ENCODE assay signal across 33 cellular contexts in the genomic region with DNA sequence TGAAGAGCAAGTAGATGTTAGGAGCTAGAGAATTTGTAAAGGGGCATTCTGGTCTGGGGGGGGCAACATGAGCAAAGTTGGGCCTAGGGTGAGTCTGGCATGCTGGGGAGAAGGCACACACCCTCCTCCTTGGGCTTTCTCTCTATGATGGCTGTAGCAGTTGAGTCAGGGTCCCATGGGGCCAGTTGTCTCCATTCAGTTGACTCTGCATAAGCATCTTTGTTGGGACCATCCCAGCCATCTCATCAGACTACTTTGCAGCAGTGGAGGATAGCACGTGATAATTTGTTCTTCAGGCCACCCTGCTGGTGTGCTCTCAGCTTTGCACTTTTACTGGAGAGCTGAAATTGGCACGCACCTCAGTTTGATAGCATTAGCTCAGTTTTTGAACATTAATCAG. TPM values are rescaled to one million over a fixed set of nuclear protein-coding genes. Genes with fewer than 3 reads are reported as not detected.
"Had no signal": no experiment of that assay in that cellular context is flagged by ENCODE, and none has a peak within 500 bp of the region (broad histone marks: within the 10 kb centered on the region; RNA-seq: fewer than 3 reads in every experiment).

No MANE protein-coding gene starts in this region.

- H3K36me3 ChIP-seq: ascending aorta, breast epithelium, esophagus squamous epithelium, gastrocnemius medialis had no signal

- H3K4me1 ChIP-seq: breast epithelium, esophagus squamous epithelium, foreskin keratinocyte, gastrocnemius medialis had no signal

- H3K27me3 Mint-ChIP-seq: activated CD4-positive, alpha-beta T cell treated with anti-CD3 and anti-CD28 coated beads, Interleukin-2, amount 10 ng/mL, durations not matched to agents 7 days and 5 days; activated naive CD4-positive, alpha-beta T cell treated with anti-CD3 and anti-CD28 coated beads, Interleukin-2, amount 10 ng/mL, durations not matched to agents 7 days and 5 days had no signal

- ATAC-seq: effector memory CD8-positive, alpha-beta T cell; foreskin keratinocyte; gastrocnemius medialis; WTC11 had no signal

- H3K27ac Mint-ChIP-seq: activated CD4-positive, alpha-beta memory T cell treated with anti-CD3 and anti-CD28 coated beads, Interleukin-2, amount 10 ng/mL, durations not matched to agents 7 days and 5 days; activated CD4-positive, alpha-beta T cell treated with anti-CD3 and anti-CD28 coated beads, Interleukin-2, amount 10 ng/mL, durations not matched to agents 7 days and 5 days; activated naive CD4-positive, alpha-beta T cell treated with anti-CD3 and anti-CD28 coated beads, Interleukin-2, amount 10 ng/mL, durations not matched to agents 7 days and 5 days; activated naive CD8-positive, alpha-beta T cell treated with anti-CD3 and anti-CD28 coated beads, Interleukin-2, amount 10 ng/mL, durations not matched to agents 7 days and 5 days; activated T-cell treated with anti-CD3 and anti-CD28 coated beads, Interleukin-2, amount 50 U/mL, for 24 hours; activated T-cell treated with anti-CD3 and anti-CD28 coated beads, Interleukin-2, amount 50 U/mL, for 72 hours; brain; effector memory CD8-positive, alpha-beta T cell; WTC11 had no signal

- H3K9me3 Mint-ChIP-seq: activated CD4-positive, alpha-beta memory T cell treated with anti-CD3 and anti-CD28 coated beads, Interleukin-2, amount 10 ng/mL, durations not matched to agents 7 days and 5 days; activated CD4-positive, alpha-beta T cell treated with anti-CD3 and anti-CD28 coated beads, Interleukin-2, amount 10 ng/mL, durations not matched to agents 7 days and 5 days; activated naive CD4-positive, alpha-beta T cell treated with anti-CD3 and anti-CD28 coated beads, Interleukin-2, amount 10 ng/mL, durations not matched to agents 7 days and 5 days; activated naive CD4-positive, alpha-beta T cell treated with anti-CD3 and anti-CD28 coated beads, Interleukin-2, amount 50 U/mL, for 72 hours; activated naive CD8-positive, alpha-beta T cell treated with anti-CD3 and anti-CD28 coated beads, Interleukin-2, amount 10 ng/mL, durations not matched to agents 7 days and 5 days; activated T-cell treated with anti-CD3 and anti-CD28 coated beads, Interleukin-2, amount 50 U/mL, for 24 hours; central memory CD8-positive, alpha-beta T cell; effector memory CD8-positive, alpha-beta T cell; WTC11 had no signal

- H3K36me3 Mint-ChIP-seq: activated naive CD4-positive, alpha-beta T cell treated with anti-CD3 and anti-CD28 coated beads, Interleukin-2, amount 10 ng/mL, durations not matched to agents 7 days and 5 days; activated naive CD4-positive, alpha-beta T cell treated with anti-CD3 and anti-CD28 coated beads, Interleukin-2, amount 50 U/mL, for 72 hours; activated naive CD8-positive, alpha-beta T cell treated with anti-CD3 and anti-CD28 coated beads, Interleukin-2, amount 10 ng/mL, durations not matched to agents 7 days and 5 days; brain; WTC11 had no signal

- DNase-seq: activated CD4-positive, alpha-beta memory T cell treated with anti-CD3 and anti-CD28 coated beads, Interleukin-2, amount 10 ng/mL, durations not matched to agents 7 days and 5 days; activated CD4-positive, alpha-beta T cell treated with anti-CD3 and anti-CD28 coated beads for 1 hour; activated CD4-positive, alpha-beta T cell treated with anti-CD3 and anti-CD28 coated beads for 4 hours; activated CD4-positive, alpha-beta T cell treated with anti-CD3 and anti-CD28 coated beads, Interleukin-2, amount 10 ng/mL, durations not matched to agents 7 days and 5 days; activated CD4-positive, alpha-beta T cell treated with anti-CD3 and anti-CD28 coated beads, Interleukin-2, amount 50 U/mL, for 4 hours; activated CD8-positive, alpha-beta memory T cell treated with anti-CD3 and anti-CD28 coated beads, Interleukin-2, amount 50 U/mL, for 48 hours; activated gamma-delta T cell; activated naive CD4-positive, alpha-beta T cell; activated naive CD4-positive, alpha-beta T cell treated with anti-CD3 and anti-CD28 coated beads, Interleukin-2, amount 10 ng/mL, durations not matched to agents 7 days and 5 days; activated naive CD8-positive, alpha-beta T cell treated with anti-CD3 and anti-CD28 coated beads, Interleukin-2, amount 10 ng/mL, durations not matched to agents 7 days and 5 days; activated T-cell treated with anti-CD3 and anti-CD28 coated beads for 4 hours; activated T-cell treated with anti-CD3 and anti-CD28 coated beads, Interleukin-2, amount 50 U/mL, for 24 hours; activated T-cell treated with anti-CD3 and anti-CD28 coated beads, Interleukin-2, amount 50 U/mL, for 72 hours; cortex of kidney; dermis blood vessel endothelial cell; effector CD4-positive, alpha-beta T cell; effector memory CD8-positive, alpha-beta T cell; esophagus squamous epithelium; foreskin keratinocyte; gastrocnemius medialis; glutamatergic neuron; T-helper 2 cell had no signal

- H3K4me1 Mint-ChIP-seq: activated CD4-positive, alpha-beta memory T cell treated with anti-CD3 and anti-CD28 coated beads, Interleukin-2, amount 10 ng/mL, durations not matched to agents 7 days and 5 days; activated CD4-positive, alpha-beta T cell treated with anti-CD3 and anti-CD28 coated beads, Interleukin-2, amount 10 ng/mL, durations not matched to agents 7 days and 5 days; activated naive CD4-positive, alpha-beta T cell treated with anti-CD3 and anti-CD28 coated beads, Interleukin-2, amount 10 ng/mL, durations not matched to agents 7 days and 5 days; activated naive CD8-positive, alpha-beta T cell treated with anti-CD3 and anti-CD28 coated beads, Interleukin-2, amount 10 ng/mL, durations not matched to agents 7 days and 5 days; central memory CD8-positive, alpha-beta T cell; WTC11 had no signal

- H3K27ac ChIP-seq: breast epithelium, epithelial cell of prostate, esophagus squamous epithelium, foreskin keratinocyte, gastrocnemius medialis, VCaP had no signal

- H3K4me3 ChIP-seq: ascending aorta, breast epithelium, esophagus squamous epithelium, gastrocnemius medialis had no signal

- H3K9me3 ChIP-seq: gastrocnemius medialis had no signal

- FAIRE-seq: endothelial cell of umbilical vein, TTC549 had no signal

- H3K4me3 Mint-ChIP-seq: activated CD4-positive, alpha-beta memory T cell treated with anti-CD3 and anti-CD28 coated beads, Interleukin-2, amount 10 ng/mL, durations not matched to agents 7 days and 5 days; activated CD4-positive, alpha-beta T cell treated with anti-CD3 and anti-CD28 coated beads, Interleukin-2, amount 10 ng/mL, durations not matched to agents 7 days and 5 days; activated naive CD4-positive, alpha-beta T cell treated with anti-CD3 and anti-CD28 coated beads, Interleukin-2, amount 10 ng/mL, durations not matched to agents 7 days and 5 days; activated naive CD8-positive, alpha-beta T cell treated with anti-CD3 and anti-CD28 coated beads, Interleukin-2, amount 10 ng/mL, durations not matched to agents 7 days and 5 days; activated T-cell treated with anti-CD3 and anti-CD28 coated beads, Interleukin-2, amount 50 U/mL, for 24 hours; activated T-cell treated with anti-CD3 and anti-CD28 coated beads, Interleukin-2, amount 50 U/mL, for 72 hours; brain; central memory CD8-positive, alpha-beta T cell; effector memory CD8-positive, alpha-beta T cell; WTC11 had no signal

- H3K27me3 ChIP-seq: ascending aorta, breast epithelium, esophagus squamous epithelium, gastrocnemius medialis had no signal

RNA-seq across cellular contexts. Expression of a gene that starts 55.2 kb away (rescaled TPM):
- total RNA-seq: activated CD4-positive, alpha-beta memory T cell treated with anti-CD3 and anti-CD28 coated beads, Interleukin-2, amount 10 ng/mL, durations not matched to agents 7 days and 5 days; activated CD4-positive, alpha-beta T cell treated with anti-CD3 and anti-CD28 coated beads, Interleukin-2, amount 10 ng/mL, durations not matched to agents 7 days and 5 days; activated naive CD4-positive, alpha-beta T cell treated with anti-CD3 and anti-CD28 coated beads, Interleukin-2, amount 50 U/mL, for 72 hours; activated naive CD8-positive, alpha-beta T cell treated with anti-CD3 and anti-CD28 coated beads, Interleukin-2, amount 10 ng/mL, durations not matched to agents 7 days and 5 days; activated T-cell treated with anti-CD3 and anti-CD28 coated beads, Interleukin-2, amount 50 U/mL, for 72 hours; foreskin keratinocyte; T-helper 1 cell treated with Interleukin-12 subunit alpha and Interleukin-12 subunit beta and Interleukin-4 antibody, amounts not matched to agents 30 ng/mL and 1 ng/mL, for 36 hours had no signal
